ENCODE assay signal across 15 cellular contexts in genomic region chr12:89325495-89325894, GRCh38.
"Had no signal": no experiment of that assay in that cellular context is flagged by ENCODE, and none has a peak within 500 bp of the region (broad histone marks: within the 10 kb centered on the region; RNA-seq: fewer than 3 reads in every experiment).

No MANE protein-coding gene starts in this region.

- H3K27ac Mint-ChIP-seq: activated T-helper 17 cell treated with anti-CD3 and anti-CD28 coated beads, Interleukin-2, amount 50 U/mL, for 72 hours; natural killer cell; stimulated activated effector memory CD8-positive, alpha-beta T cell treated with anti-CD3 and anti-CD28 coated beads, Interleukin-12 subunit alpha, Interleukin-12 subunit beta, amount 100 ng/mL, for 72 hours; T-helper 2 cell treated with Interferon-gamma antibody and Interleukin-4, amounts not matched to agents 5 μg/mL and 100 μg/mL, for 36 hours had no signal

- H3K4me3 Mint-ChIP-seq: activated T-helper 17 cell treated with anti-CD3 and anti-CD28 coated beads, Interleukin-2, amount 50 U/mL, for 72 hours; natural killer cell; stimulated activated effector memory CD8-positive, alpha-beta T cell treated with anti-CD3 and anti-CD28 coated beads, Interleukin-12 subunit alpha, Interleukin-12 subunit beta, amount 100 ng/mL, for 72 hours; T-helper 2 cell treated with Interferon-gamma antibody and Interleukin-4, amounts not matched to agents 5 μg/mL and 100 μg/mL, for 36 hours had no signal

- H3K27ac ChIP-seq: thyroid gland had no signal

- H3K36me3 ChIP-seq: gastroesophageal sphincter, thyroid gland had no signal

- DNase-seq: activated naive CD4-positive, alpha-beta T cell treated with Interleukin-2 at 50 U/mL for 16 hours; activated T-cell treated with anti-CD3 and anti-CD28 coated beads for 4 hours; aorta; cerebellar nuclear complex; erythroblast; islet precursor cell; mammary epithelial cell; natural killer cell; stimulated activated CD4-positive, alpha-beta T cell treated with anti-CD3 and anti-CD28 coated beads, Interleukin-12 subunit alpha, Interleukin-12 subunit beta, amount 100 ng/mL, for 4 hours; thyroid gland had no signal

- H3K27me3 Mint-ChIP-seq: activated T-helper 17 cell treated with anti-CD3 and anti-CD28 coated beads, Interleukin-2, amount 50 U/mL, for 72 hours had no signal

- H3K36me3 Mint-ChIP-seq: stimulated activated effector memory CD8-positive, alpha-beta T cell treated with anti-CD3 and anti-CD28 coated beads, Interleukin-12 subunit alpha, Interleukin-12 subunit beta, amount 100 ng/mL, for 72 hours had no signal

- H3K9me3 ChIP-seq: gastroesophageal sphincter, thyroid gland had no signal

- ATAC-seq: activated CD4-positive, CD25-positive, alpha-beta regulatory T cell treated with anti-CD3 and anti-CD28 coated beads, Interleukin-2, amount 50 U/mL, for 24 hours; activated T-helper 17 cell treated with anti-CD3 and anti-CD28 coated beads, Interleukin-2, amount 50 U/mL, for 72 hours; gastroesophageal sphincter; natural killer cell; stimulated activated effector memory CD8-positive, alpha-beta T cell treated with anti-CD3 and anti-CD28 coated beads, Interleukin-12 subunit alpha, Interleukin-12 subunit beta, amount 100 ng/mL, for 72 hours had no signal

- H3K27me3 ChIP-seq: gastroesophageal sphincter, thyroid gland had no signal

- H3K4me3 ChIP-seq: gastroesophageal sphincter, thyroid gland had no signal

- H3K4me1 Mint-ChIP-seq: activated T-helper 17 cell treated with anti-CD3 and anti-CD28 coated beads, Interleukin-2, amount 50 U/mL, for 72 hours had no signal
